ENCODE assay signal across 11 cellular contexts in the genomic region with DNA sequence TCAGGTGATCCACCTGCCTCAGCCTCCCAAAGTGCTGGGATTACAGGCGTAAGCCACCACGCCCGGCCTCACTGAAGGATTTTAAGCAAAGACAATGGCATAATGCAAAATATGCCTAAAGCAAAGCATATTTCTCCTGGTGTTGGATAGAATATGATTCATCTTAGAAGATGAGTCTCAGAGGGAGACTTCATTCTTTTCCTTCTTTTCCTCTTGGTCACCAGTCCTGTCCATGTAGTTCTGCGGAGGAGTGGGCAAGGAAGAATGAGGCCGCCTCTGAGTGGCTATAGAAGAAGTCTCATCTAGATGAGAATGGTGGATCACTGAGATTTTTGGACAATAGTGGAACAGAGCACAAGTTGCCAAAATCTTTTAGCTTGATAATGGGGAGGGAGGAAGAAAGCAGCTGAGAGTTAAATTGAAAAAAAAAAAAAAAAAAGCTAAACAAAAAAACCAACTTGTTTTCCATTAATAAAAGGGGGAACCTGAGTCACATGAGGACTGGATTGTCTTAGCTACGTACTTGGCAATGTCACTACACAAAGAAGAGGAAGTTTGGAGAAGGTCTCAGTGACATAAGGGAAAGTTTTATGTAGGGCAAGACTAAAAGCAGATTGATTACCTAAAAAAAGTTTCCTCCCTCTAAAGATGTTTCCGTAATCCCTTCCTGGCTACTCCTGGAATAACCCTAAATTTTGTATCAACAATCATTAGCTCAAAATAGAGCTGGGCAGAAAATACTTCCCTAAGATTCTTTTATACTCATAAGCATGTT. TPM values are rescaled to one million over a fixed set of nuclear protein-coding genes. Genes with fewer than 3 reads are reported as not detected.
DNase-seq lines count a peak whose midpoint lies in the region; ATAC-seq and TF ChIP-seq lines count a peak whose summit lies in the region.
"Had no signal": no experiment of that assay in that cellular context is flagged by ENCODE, and none has a peak within 500 bp of the region (broad histone marks: within the 10 kb centered on the region; RNA-seq: fewer than 3 reads in every experiment).

No MANE protein-coding gene starts in this region.

- H3K9me3 ChIP-seq in upper lobe of left lung = no peaks in the 10 kb centered on the region

- H3K27ac Mint-ChIP-seq in activated naive CD4-positive, alpha-beta T cell treated with anti-CD3 and anti-CD28 coated beads, Interleukin-2, amount 50 U/mL, for 24 hours = no peak overlapping the region
- no peak overlapping the region for H3K27ac Mint-ChIP-seq in activated naive CD4-positive, alpha-beta T cell treated with anti-CD3 and anti-CD28 coated beads, Interleukin-2, amount 10 ng/mL, durations not matched to agents 7 days and 5 days
- no peak overlapping the region for H3K27ac Mint-ChIP-seq in T-helper 2 cell treated with Interferon-gamma antibody and Interleukin-4, amounts not matched to agents 5 μg/mL and 100 μg/mL, for 36 hours
- no peak overlapping the region for H3K27ac Mint-ChIP-seq in stimulated activated effector memory CD8-positive, alpha-beta T cell treated with anti-CD3 and anti-CD28 coated beads, Interleukin-12 subunit alpha, Interleukin-12 subunit beta, amount 100 ng/mL, for 72 hours
- H3K27ac Mint-ChIP-seq: brain, nephron progenitor cell had no signal

- H3K36me3 Mint-ChIP-seq in activated naive CD4-positive, alpha-beta T cell treated with anti-CD3 and anti-CD28 coated beads, Interleukin-2, amount 50 U/mL, for 24 hours = peaks cover 25% of the 10 kb centered on the region
- peaks cover 24% of the 10 kb centered on the region for H3K36me3 Mint-ChIP-seq in activated naive CD4-positive, alpha-beta T cell treated with anti-CD3 and anti-CD28 coated beads, Interleukin-2, amount 10 ng/mL, durations not matched to agents 7 days and 5 days
- H3K36me3 Mint-ChIP-seq in T-helper 2 cell treated with Interferon-gamma antibody and Interleukin-4, amounts not matched to agents 5 μg/mL and 100 μg/mL, for 36 hours (ENCODE audit: low read depth) = peaks cover 34% of the 10 kb centered on the region
- peaks cover 96% of the 10 kb centered on the region for H3K36me3 Mint-ChIP-seq in stimulated activated effector memory CD8-positive, alpha-beta T cell treated with anti-CD3 and anti-CD28 coated beads, Interleukin-12 subunit alpha, Interleukin-12 subunit beta, amount 100 ng/mL, for 72 hours

- H3K4me3 Mint-ChIP-seq in activated naive CD4-positive, alpha-beta T cell treated with anti-CD3 and anti-CD28 coated beads, Interleukin-2, amount 50 U/mL, for 24 hours = peak overlapping the region; percentile 19
- H3K4me3 Mint-ChIP-seq in activated naive CD4-positive, alpha-beta T cell treated with anti-CD3 and anti-CD28 coated beads, Interleukin-2, amount 10 ng/mL, durations not matched to agents 7 days and 5 days = no peak overlapping the region
- H3K4me3 Mint-ChIP-seq in T-helper 2 cell treated with Interferon-gamma antibody and Interleukin-4, amounts not matched to agents 5 μg/mL and 100 μg/mL, for 36 hours = no peak overlapping the region
- H3K4me3 Mint-ChIP-seq in stimulated activated effector memory CD8-positive, alpha-beta T cell treated with anti-CD3 and anti-CD28 coated beads, Interleukin-12 subunit alpha, Interleukin-12 subunit beta, amount 100 ng/mL, for 72 hours = no peak overlapping the region
- H3K4me3 Mint-ChIP-seq: brain, nephron progenitor cell had no signal

- H3K9me3 Mint-ChIP-seq in activated naive CD4-positive, alpha-beta T cell treated with anti-CD3 and anti-CD28 coated beads, Interleukin-2, amount 50 U/mL, for 24 hours = no peaks in the 10 kb centered on the region
- no peaks in the 10 kb centered on the region for H3K9me3 Mint-ChIP-seq in activated naive CD4-positive, alpha-beta T cell treated with anti-CD3 and anti-CD28 coated beads, Interleukin-2, amount 10 ng/mL, durations not matched to agents 7 days and 5 days
- H3K9me3 Mint-ChIP-seq in T-helper 2 cell treated with Interferon-gamma antibody and Interleukin-4, amounts not matched to agents 5 μg/mL and 100 μg/mL, for 36 hours = no peaks in the 10 kb centered on the region
- no peaks in the 10 kb centered on the region for H3K9me3 Mint-ChIP-seq in stimulated activated effector memory CD8-positive, alpha-beta T cell treated with anti-CD3 and anti-CD28 coated beads, Interleukin-12 subunit alpha, Interleukin-12 subunit beta, amount 100 ng/mL, for 72 hours
- H3K9me3 Mint-ChIP-seq: brain, nephron progenitor cell had no signal

- H3K36me3 ChIP-seq in upper lobe of left lung = no peaks in the 10 kb centered on the region

- H3K4me1 Mint-ChIP-seq in activated naive CD4-positive, alpha-beta T cell treated with anti-CD3 and anti-CD28 coated beads, Interleukin-2, amount 50 U/mL, for 24 hours = peaks cover 50% of the 10 kb centered on the region
- peaks cover 21% of the 10 kb centered on the region for H3K4me1 Mint-ChIP-seq in activated naive CD4-positive, alpha-beta T cell treated with anti-CD3 and anti-CD28 coated beads, Interleukin-2, amount 10 ng/mL, durations not matched to agents 7 days and 5 days
- peaks cover 45% of the 10 kb centered on the region for H3K4me1 Mint-ChIP-seq in T-helper 2 cell treated with Interferon-gamma antibody and Interleukin-4, amounts not matched to agents 5 μg/mL and 100 μg/mL, for 36 hours (ENCODE audit: low read depth)
- H3K4me1 Mint-ChIP-seq in stimulated activated effector memory CD8-positive, alpha-beta T cell treated with anti-CD3 and anti-CD28 coated beads, Interleukin-12 subunit alpha, Interleukin-12 subunit beta, amount 100 ng/mL, for 72 hours = peaks cover 58% of the 10 kb centered on the region

- H3K4me1 ChIP-seq in upper lobe of left lung = peaks cover 8 to 12% (median 9%) of the 10 kb centered on the region in 4 donors

- H3K27me3 Mint-ChIP-seq in activated naive CD4-positive, alpha-beta T cell treated with anti-CD3 and anti-CD28 coated beads, Interleukin-2, amount 50 U/mL, for 24 hours = no peaks in the 10 kb centered on the region
- no peaks in the 10 kb centered on the region for H3K27me3 Mint-ChIP-seq in activated naive CD4-positive, alpha-beta T cell treated with anti-CD3 and anti-CD28 coated beads, Interleukin-2, amount 10 ng/mL, durations not matched to agents 7 days and 5 days
- H3K27me3 Mint-ChIP-seq in T-helper 2 cell treated with Interferon-gamma antibody and Interleukin-4, amounts not matched to agents 5 μg/mL and 100 μg/mL, for 36 hours (ENCODE audit: low read depth) = no peaks in the 10 kb centered on the region
- H3K27me3 Mint-ChIP-seq: brain had no signal

- CTCF ChIA-PET in activated naive CD4-positive, alpha-beta T cell treated with anti-CD3 and anti-CD28 coated beads, Interleukin-2, amount 10 ng/mL, durations not matched to agents 7 days and 5 days (lab: Charles Lee) = interaction anchor here (1.7 kb wide), 1 partner anchor 20 kb away, joined by 4 read pairs; no protein-coding TSS in a partner anchor

- no peaks in the 10 kb centered on the region for H3K27me3 ChIP-seq in upper lobe of left lung

- no peak for TF ChIP-seq POLR2A in upper lobe of left lung (IDR thresholded peaks at IDR 0.05)

- no peak for TF ChIP-seq CTCF in upper lobe of left lung (IDR thresholded peaks at IDR 0.05)

- 83 to 86% methylated on average over 7 of the region's 7 CpGs for whole genome bisulfite sequencing in upper lobe of left lung, 2 donors

- ATAC-seq in upper lobe of left lung (ENCODE audit: low FRiP score in 2 of 2) = peak in 1 of 2 donors; percentile 74
- no peak for ATAC-seq in stimulated activated effector memory CD8-positive, alpha-beta T cell treated with anti-CD3 and anti-CD28 coated beads, Interleukin-12 subunit alpha, Interleukin-12 subunit beta, amount 100 ng/mL, for 72 hours

- TF ChIP-seq EP300 in upper lobe of left lung (IDR thresholded peaks at IDR 0.05) = peak in 1 of 4 donors; percentile 82

- DNase-seq in activated naive CD4-positive, alpha-beta T cell treated with anti-CD3 and anti-CD28 coated beads, Interleukin-2, amount 10 ng/mL, durations not matched to agents 7 days and 5 days = no peak
- peak; percentile 18 for DNase-seq in SKM-1 (lab: John Stamatoyannopoulos, UW; ENCODE audit: unreplicated experiment)
- DNase-seq in globus pallidus (ENCODE audit: low spot score) = peak; percentile 58
- DNase-seq in upper lobe of left lung = no peak
- no peak for DNase-seq in NCI-H1417 treated with DMSO at 0.1 percent for 48 hours (lab: John Stamatoyannopoulos, UW)
- no peak for DNase-seq in T-helper 2 cell treated with Interferon-gamma antibody and Interleukin-4, amounts not matched to agents 5 μg/mL and 100 μg/mL, for 36 hours (ENCODE audit: low spot score)
- no peak for DNase-seq in stimulated activated effector memory CD8-positive, alpha-beta T cell treated with anti-CD3 and anti-CD28 coated beads, Interleukin-12 subunit alpha, Interleukin-12 subunit beta, amount 100 ng/mL, for 72 hours (ENCODE audit: low spot score in 2 of 2)
- DNase-seq: DMS79 treated with DMSO at 0.1 percent for 48 hours, nephron progenitor cell had no signal

- H3K27ac ChIP-seq in upper lobe of left lung = peak overlapping the region in 3 of 4 donors; percentile 20 to 63 (median 55)

- no peak overlapping the region for H3K4me3 ChIP-seq in upper lobe of left lung

RNA-seq across cellular contexts. Expression of a gene that starts 5.9 kb away (rescaled TPM):
- 10 to 100 TPM; 13.6 to 40.6 (median 21.5) TPM for total RNA-seq in upper lobe of left lung

Comparison
In these comparisons a context has a peak if more than half of its experiments do, and no peak if none do; other contexts are left out.
1. DNase-seq: peak in SKM-1 (single experiment) and globus pallidus (single experiment); none in activated naive CD4-positive, alpha-beta T cell treated with anti-CD3 and anti-CD28 coated beads, Interleukin-2, amount 10 ng/mL, durations not matched to agents 7 days and 5 days (single experiment), upper lobe of left lung (0 of 2), NCI-H1417 treated with DMSO at 0.1 percent for 48 hours (single experiment), T-helper 2 cell treated with Interferon-gamma antibody and Interleukin-4, amounts not matched to agents 5 μg/mL and 100 μg/mL, for 36 hours (single experiment) and stimulated activated effector memory CD8-positive, alpha-beta T cell treated with anti-CD3 and anti-CD28 coated beads, Interleukin-12 subunit alpha, Interleukin-12 subunit beta, amount 100 ng/mL, for 72 hours (0 of 2).